In the genomic region with DNA sequence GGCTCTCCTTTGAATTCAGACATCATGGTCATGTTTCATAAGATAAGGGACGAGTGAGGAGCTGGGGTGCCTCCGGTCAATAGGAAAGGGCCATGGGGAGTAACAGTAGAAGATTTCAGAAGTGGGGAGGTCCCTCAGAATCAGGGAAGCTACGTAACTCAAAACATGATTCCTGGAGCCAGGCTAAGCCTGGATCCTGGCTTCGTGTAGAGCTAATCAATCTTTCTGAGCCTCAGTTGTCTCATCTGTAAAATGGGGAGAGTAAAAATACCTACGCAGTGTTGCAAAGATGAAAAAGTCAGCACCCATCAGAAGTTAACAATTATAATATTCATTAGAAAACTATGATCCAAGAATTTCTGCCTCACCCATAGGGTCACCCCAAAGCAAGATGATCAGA, we compare ENCODE assay signal across 11 cellular contexts.
"Had no signal": no experiment of that assay in that cellular context is flagged by ENCODE, and none has a peak within 500 bp of the region (broad histone marks: within the 10 kb centered on the region; RNA-seq: fewer than 3 reads in every experiment).

No MANE protein-coding gene starts in this region.

- H3K36me3 ChIP-seq: thoracic aorta, WERI-Rb-1 had no signal

- DNase-seq: activated CD4-positive, alpha-beta T cell treated with anti-CD3 and anti-CD28 coated beads for 36 hours; activated CD8-positive, alpha-beta memory T cell treated with anti-CD3 and anti-CD28 coated beads, Interleukin-2, amount 50 U/mL, for 48 hours; activated CD8-positive, alpha-beta T cell treated with anti-CD3 and anti-CD28 coated beads, Interleukin-2, amount 10 ng/mL, durations not matched to agents 7 days and 5 days; cortex of kidney; effector memory CD8-positive, alpha-beta T cell; erythroblast; stimulated activated CD4-positive, alpha-beta T cell treated with anti-CD3 and anti-CD28 coated beads, Interleukin-2, amount 100 ng/mL, for 48 hours; T1000; WERI-Rb-1 had no signal

- H3K27ac ChIP-seq: thoracic aorta, WERI-Rb-1 had no signal

- ATAC-seq: activated CD4-positive, alpha-beta T cell treated with anti-CD3 and anti-CD28 coated beads for 36 hours; activated CD8-positive, alpha-beta T cell treated with anti-CD3 and anti-CD28 coated beads, Interleukin-2, amount 10 ng/mL, durations not matched to agents 7 days and 5 days; effector memory CD8-positive, alpha-beta T cell; sciatic nerve had no signal

- H3K4me3 ChIP-seq: thoracic aorta had no signal
